10 cellular contexts compared by ENCODE assay signal in genomic region chr20:59028812-59029211, GRCh38. TPM values are rescaled to one million over a fixed set of nuclear protein-coding genes. Genes with fewer than 3 reads are reported as not detected.
A peak's percentile ranks its signal among the peaks of the same experiment; 100 is the strongest.
DNase-seq lines count a peak whose midpoint lies in the region; ATAC-seq, FAIRE-seq and TF ChIP-seq lines count a peak whose summit lies in the region.
"Had no signal": no experiment of that assay in that cellular context is flagged by ENCODE, and none has a peak within 500 bp of the region (broad histone marks: within the 10 kb centered on the region; RNA-seq: fewer than 3 reads in every experiment).

No MANE protein-coding gene starts in this region.

- H3K36me3 ChIP-seq in BJ (ENCODE audit: control insufficient read depth, insufficient read depth, low read length) (peaks cover 12% of the 10 kb centered on the region), HUES48 (ENCODE audit: control insufficient read depth, insufficient read depth, low read length) (peaks cover 69% of the 10 kb centered on the region), K562 (ENCODE audit: control insufficient read depth, insufficient read depth, low read length) (peaks cover 90% of the 10 kb centered on the region), muscle layer of duodenum (ENCODE audit: control insufficient read depth in 1 of 2, insufficient read depth in 2 of 2, low read length in 2 of 2) (peaks cover 48 to 60% of the 10 kb centered on the region in 2 donors), sigmoid colon (peaks cover 15 to 66% (median 24%) of the 10 kb centered on the region in 4 donors)

- no peak overlapping the region for H2AFZ ChIP-seq in K562 (ENCODE audit: low read depth, low read length)

- no peak for TF ChIP-seq CTCF in BJ (IDR thresholded peaks at IDR 0.05; ENCODE audit: insufficient read depth, low read depth, low read length)
- TF ChIP-seq CTCF in K562 (IDR thresholded peaks at IDR 0.05 in 2 of 3, conservative IDR thresholded peaks at IDR 0.05 in 1 of 3; ENCODE audit: insufficient read depth in 2 of 3, low read depth in 1 of 3, low read length in 3 of 3): no peak
- TF ChIP-seq CTCF in sigmoid colon (IDR thresholded peaks at IDR 0.05): no peak

- TF ChIP-seq EP300 in K562 (IDR thresholded peaks at IDR 0.05; ENCODE audit: low read length): no peak
- no peak for TF ChIP-seq EP300 in sigmoid colon (IDR thresholded peaks at IDR 0.05)

- intact Hi-C loops in K562 (cut with micrococcal nuclease) (no loop called here), sigmoid colon (cut with DNase I) (no loop called here), left colon (cut with DNase I, micrococcal nuclease) (no loop called here)

- no peaks in the 10 kb centered on the region for H3K9me3 ChIP-seq in HUES48 (ENCODE audit: control insufficient read depth, insufficient read depth, low read length)
- no peaks in the 10 kb centered on the region for H3K9me3 ChIP-seq in K562 (replicated peaks; ENCODE audit: control insufficient read depth, insufficient read depth, low read depth, low read length)
- no peaks in the 10 kb centered on the region for H3K9me3 ChIP-seq in muscle layer of duodenum (ENCODE audit: control insufficient read depth in 1 of 2, low read length in 2 of 2)
- no peaks in the 10 kb centered on the region for H3K9me3 ChIP-seq in sigmoid colon

- H3K27me3 ChIP-seq in BJ (ENCODE audit: control insufficient read depth, insufficient read depth, low read length) (no peaks in the 10 kb centered on the region), HUES48 (ENCODE audit: control insufficient read depth, insufficient read depth, low read length) (peaks cover 61% of the 10 kb centered on the region), K562 (ENCODE audit: control insufficient read depth in 2 of 2, insufficient read depth in 2 of 2, low read length in 2 of 2) (no peaks in the 10 kb centered on the region), muscle layer of duodenum (ENCODE audit: low read depth, low read length) (no peaks in the 10 kb centered on the region), sigmoid colon (no peaks in the 10 kb centered on the region)

- ATAC-seq in K562 (no peak), left colon (no peak)

- peak; percentile 29 for FAIRE-seq in K562 (lab: Jason Lieb, UNC)
- FAIRE-seq: G401.6 had no signal

- H3K27ac ChIP-seq in HUES48 (ENCODE audit: low read depth, low read length) (peak overlapping the region; percentile 15), K562 (ENCODE audit: extremely low read depth, low read depth, low read length) (no peak overlapping the region), muscle layer of duodenum (ENCODE audit: low read length) (peak overlapping the region; percentile 10), sigmoid colon (peak overlapping the region in 1 of 4 donors; percentile 27)

- peak overlapping the region; percentile 56 for H3K4me2 ChIP-seq in K562 (ENCODE audit: insufficient read depth, low read length)

- H3K9me1 ChIP-seq in K562 (ENCODE audit: control insufficient read depth, insufficient read depth, low read length): no peaks in the 10 kb centered on the region

- H3K4me3 ChIP-seq in BJ (ENCODE audit: low read depth, low read length) (peak overlapping the region; percentile 18; the same call in 1 of the 2 replicates), HUES48 (ENCODE audit: low read depth, low read length) (no peak overlapping the region), K562 (peak overlapping the region; percentile 21), muscle layer of duodenum (ENCODE audit: low read depth in 1 of 2, low read length in 2 of 2) (peak overlapping the region; percentile 40 to 41), sigmoid colon (peak overlapping the region in 2 of 4 donors; percentile 3 to 4)

- DNase-seq in BJ (ENCODE audit: low read depth) (no peak), K562 (ENCODE audit: extremely low read depth in 1 of 4, low spot score in 3 of 4) (no peak), sigmoid colon (no peak), globus pallidus (ENCODE audit: low spot score) (no peak), NCI-H345 treated with DMSO at 0.1 percent for 48 hours (lab: John Stamatoyannopoulos, UW; ENCODE audit: unreplicated experiment) (no peak), left colon (no peak)
- DNase-seq: NCI-H1105 treated with DMSO at 0.1 percent for 48 hours had no signal

- CTCF ChIA-PET in BJ (lab: Yijun Ruan, JAX) (interaction anchor here (1.2 kb wide), 1 partner anchor 193 kb away, joined by 4 read pairs; no protein-coding TSS in a partner anchor), K562 (lab: Yijun Ruan, JAX; ENCODE audit: low intra/inter-chr PET ratio) (no interaction called here)

- H3K4me1 ChIP-seq in HUES48 (ENCODE audit: control insufficient read depth, insufficient read depth, low read length) (peaks cover 21% of the 10 kb centered on the region), K562 (replicated peaks in 1 of 2; ENCODE audit: control insufficient read depth in 2 of 2, insufficient read depth in 2 of 2, low read length in 2 of 2) (peaks cover 24% of the 10 kb centered on the region in 2 experiments; a peak in 4 of 5 replicates), muscle layer of duodenum (ENCODE audit: control insufficient read depth in 1 of 2, insufficient read depth in 2 of 2, low read length in 2 of 2) (peaks cover 31 to 54% of the 10 kb centered on the region in 2 donors), sigmoid colon (peaks cover 0 to 58% (median 54%) of the 10 kb centered on the region in 4 donors)

- H3K9ac ChIP-seq in HUES48 (ENCODE audit: low read depth, low read length): no peak overlapping the region
- peak overlapping the region; percentile 82 to 93 for H3K9ac ChIP-seq in K562 (ENCODE audit: insufficient read depth in 1 of 2, low read depth in 2 of 2, low read length in 2 of 2)

- BruUV-seq in K562 (replicated peaks; lab: Mats Ljungman, UMichigan): no TSS peak

- POLR2A ChIA-PET in BJ (lab: Charles Lee): no interaction called here
- POLR2A ChIA-PET in K562 (lab: Yijun Ruan, JAX): interaction anchor here (0.7 to 0.8 kb wide), 2 partner anchors 10 to 14 kb away, joined by 3 read pairs; partner anchors contain the start of genes PRELID3B and TUBB1

- 42% methylated on average over 2 of the region's 2 CpGs for WGBS in K562 (ENCODE audit: insufficient coverage, low coverage, missing lambda C conversion rate)
- WGBS in sigmoid colon, 2 donors: 28 to 49% methylated on average over 2 of the region's 2 CpGs

- H3K79me2 ChIP-seq in K562 (ENCODE audit: control insufficient read depth, insufficient read depth, low read length): peaks cover 93% of the 10 kb centered on the region

- in situ Hi-C loops in K562 (cut with MboI): no loop called here

- no peak for TF ChIP-seq POLR2A in K562 (conservative IDR thresholded peaks at IDR 0.05)
- TF ChIP-seq POLR2A in sigmoid colon (IDR thresholded peaks at IDR 0.05): no peak

- TF ChIP-seq RAD21 in K562 (CRISPR knock-in tag; conservative IDR thresholded peaks at IDR 0.05 in 1 of 2, IDR thresholded peaks at IDR 0.05 in 1 of 2): no peak

- no peaks in the 10 kb centered on the region; the same call in 1 of the 2 replicates for H4K20me1 ChIP-seq in K562 (replicated peaks; ENCODE audit: control insufficient read depth, insufficient read depth, low read length)

RNA-seq across cellular contexts. Expression of gene ATP5F1E, which starts 3.3 kb away (rescaled TPM):
- polyA plus RNA-seq in BJ (2011; rRNA removed) (54.5 and 75.1 TPM in 2 replicates), K562 (2011; rRNA removed) (140 and 167 TPM in 2 replicates), K562 (2014; fragmentation: Illumina TruSeq; extraction: Trizol) (60.3 and 67.7 TPM in 2 replicates), K562 (2014; fragmentation: Nextera tagmentation; extraction: Ambion mirVana) (100 to 1,000 TPM; 161 to 162 TPM), K562 (2014; rRNA removed) (109 and 117 TPM in 2 replicates), sigmoid colon (100 to 1,000 TPM in 2 of 3 donors, 10 to 100 TPM in 1; 62.2 to 110 (median 103) TPM)
- 6.8 and 9.9 TPM in 2 replicates for polyA minus RNA-seq in BJ (2011; rRNA and poly(A)+ RNA removed)
- 19.6 and 60.1 TPM in 2 replicates for total RNA-seq in K562 (2011; cell fraction: chromatin; rRNA removed; ENCODE audit: low replicate concordance)
- 23.8 and 27.5 TPM in 2 replicates for total RNA-seq in K562 (2011; cell fraction: nucleolus; rRNA removed)
- 49.5 and 88.6 TPM in 2 replicates for total RNA-seq in K562 (2011; cell fraction: nucleoplasm; rRNA removed)
- total RNA-seq in K562 (2014; rRNA removed) (49.4 and 64.1 TPM in 2 replicates), K562 (2014; rRNA removed; fragmentation: Illumina TruSeq; extraction: Trizol) (113 and 123 TPM in 2 replicates), K562 (2015; rRNA removed; fragmentation: Illumina TruSeq; extraction: Trizol) (98.7 and 109 TPM in 2 replicates), K562 (2021) (125 and 146 TPM in 2 replicates), sigmoid colon (10 to 100 TPM; 28.5 to 57.4 (median 40.1) TPM), left colon (10 to 100 TPM; 64.2 to 79.2 TPM)
- 16.9 and 37.2 TPM in 2 replicates for polyA plus RNA-seq in K562 (2011; cell fraction: cytosol; rRNA removed)
- polyA plus RNA-seq in K562 (2011; cell fraction: nucleus; rRNA removed): 32.8 and 51.1 TPM in 2 replicates
- polyA plus RNA-seq in K562 (2012): 66.6 and 187 TPM in 2 replicates
- polyA minus RNA-seq in K562 (2011; rRNA and poly(A)+ RNA removed): 36.3 and 47.6 TPM in 2 replicates
- polyA minus RNA-seq in K562 (2011; cell fraction: cytosol; rRNA and poly(A)+ RNA removed): 19.7 and 24.7 TPM in 2 replicates
- 53.0 and 99.3 TPM in 2 replicates for polyA minus RNA-seq in K562 (2011; cell fraction: nucleus; rRNA and poly(A)+ RNA removed)

RNA-seq across cellular contexts. Expression of gene TUBB1, which starts 9.6 kb away (rescaled TPM):
- polyA plus RNA-seq in BJ (2011; rRNA removed): 0.01 TPM in 1 of 2 replicates, not detected in the other
- not detected in 2 replicates for polyA minus RNA-seq in BJ (2011; rRNA and poly(A)+ RNA removed)
- total RNA-seq in K562 (2011; cell fraction: chromatin; rRNA removed; ENCODE audit: low replicate concordance): 1.4 and 3.2 TPM in 2 replicates
- total RNA-seq in K562 (2011; cell fraction: nucleolus; rRNA removed): 1.7 and 2.1 TPM in 2 replicates
- total RNA-seq in K562 (2011; cell fraction: nucleoplasm; rRNA removed): 2.0 and 2.8 TPM in 2 replicates
- total RNA-seq in K562 (2014; rRNA removed): 1.7 and 2.1 TPM in 2 replicates
- 2.3 and 2.8 TPM in 2 replicates for total RNA-seq in K562 (2014; rRNA removed; fragmentation: Illumina TruSeq; extraction: Trizol)
- 2.0 and 2.4 TPM in 2 replicates for total RNA-seq in K562 (2015; rRNA removed; fragmentation: Illumina TruSeq; extraction: Trizol)
- total RNA-seq in K562 (2021): 1.9 and 3.9 TPM in 2 replicates
- polyA plus RNA-seq in K562 (2011; rRNA removed): 1.1 and 3.6 TPM in 2 replicates
- 0.69 and 3.4 TPM in 2 replicates for polyA plus RNA-seq in K562 (2011; cell fraction: cytosol; rRNA removed)
- polyA plus RNA-seq in K562 (2011; cell fraction: nucleus; rRNA removed): 0.51 and 1.8 TPM in 2 replicates
- 2.3 and 3.8 TPM in 2 replicates for polyA plus RNA-seq in K562 (2012)
- 3.1 and 4.1 TPM in 2 replicates for polyA plus RNA-seq in K562 (2014; fragmentation: Illumina TruSeq; extraction: Trizol)
- 1 to 10 TPM; 1.5 to 1.6 TPM for polyA plus RNA-seq in K562 (2014; fragmentation: Nextera tagmentation; extraction: Ambion mirVana)
- polyA plus RNA-seq in K562 (2014; rRNA removed): 1.9 and 3.0 TPM in 2 replicates
- polyA minus RNA-seq in K562 (2011; rRNA and poly(A)+ RNA removed): 1.6 and 4.3 TPM in 2 replicates
- polyA minus RNA-seq in K562 (2011; cell fraction: cytosol; rRNA and poly(A)+ RNA removed): 0.64 and 1.7 TPM in 2 replicates
- 0.89 and 1.3 TPM in 2 replicates for polyA minus RNA-seq in K562 (2011; cell fraction: nucleus; rRNA and poly(A)+ RNA removed)
- total RNA-seq in sigmoid colon: under 1 TPM in 2 of 4 donors, not detected in 2; 0.14 to 0.16 TPM
- polyA plus RNA-seq in sigmoid colon: under 1 TPM in 2 of 3 donors, not detected in 1; 0.03 to 0.60 TPM
- not detected for total RNA-seq in left colon

RNA-seq across cellular contexts. Expression of gene PRELID3B, which starts 13.8 kb away (rescaled TPM):
- polyA plus RNA-seq in BJ (2011; rRNA removed) (76.0 and 85.4 TPM in 2 replicates), K562 (2011; rRNA removed) (83.6 and 96.0 TPM in 2 replicates), K562 (2014; fragmentation: Illumina TruSeq; extraction: Trizol) (91.7 and 101 TPM in 2 replicates), K562 (2014; fragmentation: Nextera tagmentation; extraction: Ambion mirVana) (100 to 1,000 TPM; 156 to 186 TPM), K562 (2014; rRNA removed) (77.0 and 81.2 TPM in 2 replicates), sigmoid colon (100 to 1,000 TPM in 2 of 3 donors, 10 to 100 TPM in 1; 61.7 to 189 (median 108) TPM)
- 44.5 and 99.0 TPM in 2 replicates for polyA minus RNA-seq in BJ (2011; rRNA and poly(A)+ RNA removed)
- 17.7 and 24.8 TPM in 2 replicates for total RNA-seq in K562 (2011; cell fraction: chromatin; rRNA removed; ENCODE audit: low replicate concordance)
- total RNA-seq in K562 (2011; cell fraction: nucleolus; rRNA removed): 16.8 and 22.2 TPM in 2 replicates
- total RNA-seq in K562 (2011; cell fraction: nucleoplasm; rRNA removed): 28.7 and 35.0 TPM in 2 replicates
- total RNA-seq in K562 (2014; rRNA removed) (90.3 and 96.8 TPM in 2 replicates), K562 (2014; rRNA removed; fragmentation: Illumina TruSeq; extraction: Trizol) (136 and 140 TPM in 2 replicates), K562 (2015; rRNA removed; fragmentation: Illumina TruSeq; extraction: Trizol) (112 and 120 TPM in 2 replicates), K562 (2021) (99.5 and 105 TPM in 2 replicates), sigmoid colon (10 to 100 TPM; 27.4 to 43.9 (median 40.2) TPM), left colon (100 to 1,000 TPM; 125 to 137 TPM)
- 20.1 and 42.7 TPM in 2 replicates for polyA plus RNA-seq in K562 (2011; cell fraction: cytosol; rRNA removed)
- polyA plus RNA-seq in K562 (2011; cell fraction: nucleus; rRNA removed): 74.4 and 76.8 TPM in 2 replicates
- 58.3 and 91.4 TPM in 2 replicates for polyA plus RNA-seq in K562 (2012)
- polyA minus RNA-seq in K562 (2011; rRNA and poly(A)+ RNA removed): 151 and 154 TPM in 2 replicates
- polyA minus RNA-seq in K562 (2011; cell fraction: cytosol; rRNA and poly(A)+ RNA removed): 93.2 and 97.4 TPM in 2 replicates
- 28.1 and 43.1 TPM in 2 replicates for polyA minus RNA-seq in K562 (2011; cell fraction: nucleus; rRNA and poly(A)+ RNA removed)

RNA-seq across cellular contexts. Expression of gene CTSZ, which starts 21.8 kb away (rescaled TPM):
- polyA plus RNA-seq in BJ (2011; rRNA removed): 231 and 288 TPM in 2 replicates
- 101 and 132 TPM in 2 replicates for polyA minus RNA-seq in BJ (2011; rRNA and poly(A)+ RNA removed)
- 52.6 and 123 TPM in 2 replicates for total RNA-seq in K562 (2011; cell fraction: chromatin; rRNA removed; ENCODE audit: low replicate concordance)
- total RNA-seq in K562 (2011; cell fraction: nucleolus; rRNA removed): 146 and 149 TPM in 2 replicates
- 120 and 126 TPM in 2 replicates for total RNA-seq in K562 (2011; cell fraction: nucleoplasm; rRNA removed)
- 73.2 and 83.8 TPM in 2 replicates for total RNA-seq in K562 (2014; rRNA removed)
- 62.6 and 63.8 TPM in 2 replicates for total RNA-seq in K562 (2014; rRNA removed; fragmentation: Illumina TruSeq; extraction: Trizol)
- 82.8 and 82.9 TPM in 2 replicates for total RNA-seq in K562 (2015; rRNA removed; fragmentation: Illumina TruSeq; extraction: Trizol)
- 84.7 and 97.7 TPM in 2 replicates for total RNA-seq in K562 (2021)
- 83.8 and 93.1 TPM in 2 replicates for polyA plus RNA-seq in K562 (2011; rRNA removed)
- polyA plus RNA-seq in K562 (2011; cell fraction: cytosol; rRNA removed): 81.2 and 107 TPM in 2 replicates
- 54.7 and 64.6 TPM in 2 replicates for polyA plus RNA-seq in K562 (2011; cell fraction: nucleus; rRNA removed)
- 79.3 and 95.2 TPM in 2 replicates for polyA plus RNA-seq in K562 (2012)
- 123 and 143 TPM in 2 replicates for polyA plus RNA-seq in K562 (2014; fragmentation: Illumina TruSeq; extraction: Trizol)
- polyA plus RNA-seq in K562 (2014; fragmentation: Nextera tagmentation; extraction: Ambion mirVana): 1 to 10 TPM; 1.6 to 5.3 TPM
- 96.2 and 107 TPM in 2 replicates for polyA plus RNA-seq in K562 (2014; rRNA removed)
- 59.9 and 68.2 TPM in 2 replicates for polyA minus RNA-seq in K562 (2011; rRNA and poly(A)+ RNA removed)
- 34.4 and 34.8 TPM in 2 replicates for polyA minus RNA-seq in K562 (2011; cell fraction: cytosol; rRNA and poly(A)+ RNA removed)
- polyA minus RNA-seq in K562 (2011; cell fraction: nucleus; rRNA and poly(A)+ RNA removed): 24.1 and 25.5 TPM in 2 replicates
- total RNA-seq in sigmoid colon: 100 to 1,000 TPM in 3 of 4 donors, 10 to 100 TPM in 1; 93.9 to 144 (median 119) TPM
- 100 to 1,000 TPM; 127 to 312 (median 293) TPM for polyA plus RNA-seq in sigmoid colon
- 100 to 1,000 TPM; 283 to 307 TPM for total RNA-seq in left colon

RNA-seq across cellular contexts. Expression of gene NELFCD, which starts 47.8 kb away (rescaled TPM):
- polyA plus RNA-seq in BJ (2011; rRNA removed) (63.6 and 79.6 TPM in 2 replicates), K562 (2011; rRNA removed) (138 and 163 TPM in 2 replicates), K562 (2014; fragmentation: Illumina TruSeq; extraction: Trizol) (136 and 137 TPM in 2 replicates), K562 (2014; fragmentation: Nextera tagmentation; extraction: Ambion mirVana) (10 to 100 TPM; 11.7 to 22.2 TPM), K562 (2014; rRNA removed) (121 and 123 TPM in 2 replicates), sigmoid colon (10 to 100 TPM; 22.7 to 43.6 (median 27.6) TPM)
- 42.0 and 52.1 TPM in 2 replicates for polyA minus RNA-seq in BJ (2011; rRNA and poly(A)+ RNA removed)
- 499 and 562 TPM in 2 replicates for total RNA-seq in K562 (2011; cell fraction: chromatin; rRNA removed; ENCODE audit: low replicate concordance)
- total RNA-seq in K562 (2011; cell fraction: nucleolus; rRNA removed): 227 and 235 TPM in 2 replicates
- 274 and 301 TPM in 2 replicates for total RNA-seq in K562 (2011; cell fraction: nucleoplasm; rRNA removed)
- total RNA-seq in K562 (2014; rRNA removed) (96.5 and 113 TPM in 2 replicates), K562 (2014; rRNA removed; fragmentation: Illumina TruSeq; extraction: Trizol) (77.9 and 80.6 TPM in 2 replicates), K562 (2015; rRNA removed; fragmentation: Illumina TruSeq; extraction: Trizol) (84.7 and 86.6 TPM in 2 replicates), K562 (2021) (111 and 116 TPM in 2 replicates), sigmoid colon (10 to 100 TPM; 36.3 to 53.2 (median 43.7) TPM), left colon (10 to 100 TPM; 41.2 to 43.5 TPM)
- 115 and 130 TPM in 2 replicates for polyA plus RNA-seq in K562 (2011; cell fraction: cytosol; rRNA removed)
- polyA plus RNA-seq in K562 (2011; cell fraction: nucleus; rRNA removed): 305 and 361 TPM in 2 replicates
- polyA plus RNA-seq in K562 (2012): 93.4 and 101 TPM in 2 replicates
- polyA minus RNA-seq in K562 (2011; rRNA and poly(A)+ RNA removed): 159 and 203 TPM in 2 replicates
- polyA minus RNA-seq in K562 (2011; cell fraction: cytosol; rRNA and poly(A)+ RNA removed): 57.0 and 63.8 TPM in 2 replicates
- 68.1 and 105 TPM in 2 replicates for polyA minus RNA-seq in K562 (2011; cell fraction: nucleus; rRNA and poly(A)+ RNA removed)
